ENCODE assay signal across 1 cellular context in genomic region chr17:27620721-27621120, GRCh38.
TF ChIP-seq lines count a peak whose summit lies in the region.

No MANE protein-coding gene starts in this region.

TF ChIP-seq in SK-N-SH, 30 proteins besides CTCF, POLR2A, EP300 and RAD21 (continued from another document):
- no peak for TF ChIP-seq ELF1 (IDR thresholded peaks at IDR 0.05)
- no peak for TF ChIP-seq RCOR1 (IDR thresholded peaks at IDR 0.05; ENCODE audit: low read length)
- TF ChIP-seq FOSL2 (IDR thresholded peaks at IDR 0.05; ENCODE audit: borderline replicate concordance, low read depth), result no peak
- TF ChIP-seq JUND (IDR thresholded peaks at IDR 0.05), result no peak
